Comparison of ENCODE assay signal across 8 cellular contexts in genomic region chr5:173963867-173964429, GRCh38. TPM values are rescaled to one million over a fixed set of nuclear protein-coding genes. Genes with fewer than 3 reads are reported as not detected.
DNase-seq lines count a peak whose midpoint lies in the region; FAIRE-seq and TF ChIP-seq lines count a peak whose summit lies in the region.

No MANE protein-coding gene starts in this region.

- H4K20me1 ChIP-seq in keratinocyte (ENCODE audit: control insufficient read depth, extremely low read depth, insufficient read depth, low read length), result no peaks in the 10 kb centered on the region

- H3K4me2 ChIP-seq in keratinocyte (ENCODE audit: control insufficient read depth, extremely low read depth, insufficient read depth, low read depth, low read length), result peak overlapping the region; percentile 89

- H3K79me2 ChIP-seq in keratinocyte (ENCODE audit: control insufficient read depth, insufficient read depth, low read length), result no peaks in the 10 kb centered on the region

- H3K9me3 ChIP-seq in keratinocyte (ENCODE audit: control insufficient read depth, low read depth, low read length), result no peaks in the 10 kb centered on the region

- H3K9me1 ChIP-seq in keratinocyte (ENCODE audit: control insufficient read depth, extremely low read depth, insufficient read depth, low read length), result no peaks in the 10 kb centered on the region

- dilution Hi-C loops in keratinocyte (cut with MboI; ENCODE audit: extremely low pct_ligation_motif_present, low sequenced_read_pairs), result no loop called here

- no peaks in the 10 kb centered on the region for H3K36me3 ChIP-seq in keratinocyte (ENCODE audit: control insufficient read depth in 2 of 2, extremely low read depth in 1 of 2, insufficient read depth in 2 of 2, low read length in 2 of 2)

- peak; percentile 44 for FAIRE-seq in keratinocyte (lab: Jason Lieb, UNC)

- peak overlapping the region; percentile 51 for H3K4me3 ChIP-seq in AG10803 (ENCODE audit: low read length)
- peak overlapping the region; percentile 29 to 73 (median 59) for H3K4me3 ChIP-seq in keratinocyte (ENCODE audit: control insufficient read depth in 2 of 3, extremely low read depth in 1 of 3, insufficient read depth in 2 of 3, low read depth in 1 of 3, low read length in 3 of 3)

- peaks cover 9% of the 10 kb centered on the region for H3K4me1 ChIP-seq in keratinocyte (ENCODE audit: control insufficient read depth, extremely low read depth, insufficient read depth, low read length)

- no peaks in the 10 kb centered on the region for H3K27me3 ChIP-seq in keratinocyte (ENCODE audit: control insufficient read depth, extremely low read depth, insufficient read depth, low read length)

- DNase-seq in AG10803 (ENCODE audit: low read depth) (peak; percentile 18), M059J (ENCODE audit: low read depth) (peak; percentile 50), keratinocyte (ENCODE audit: low read depth, low spot score) (no peak), GM10266 (ENCODE audit: extremely low spot score) (no peak), cerebellar nuclear complex (lab: John Stamatoyannopoulos, UW) (no peak), HK-2 (ENCODE audit: unreplicated experiment) (no peak), GM20000 (ENCODE audit: low spot score) (no peak)

- H3K27ac ChIP-seq in angular gyrus (ENCODE audit: low read depth, low read length) (peak overlapping the region; percentile 74), keratinocyte (ENCODE audit: control insufficient read depth, insufficient read depth, low read length) (peak overlapping the region; percentile 62)

- H2AFZ ChIP-seq in keratinocyte (ENCODE audit: control insufficient read depth, low read length), result peak overlapping the region; percentile 82

- no peak for TF ChIP-seq CTCF in AG10803 (conservative IDR thresholded peaks at IDR 0.05; ENCODE audit: low read length)
- no peak for TF ChIP-seq CTCF in keratinocyte (optimal IDR thresholded peaks at IDR 0.05 in 1 of 3, IDR thresholded peaks at IDR 0.05 in 1 of 3, conservative IDR thresholded peaks at IDR 0.05 in 1 of 3; ENCODE audit: extremely low read depth in 1 of 3, insufficient read depth in 2 of 3, low read length in 3 of 3)
- no peak for TF ChIP-seq CTCF in GM10266 (IDR thresholded peaks at IDR 0.05; ENCODE audit: control insufficient read depth, insufficient read depth, low read depth, missing control alignments)
- no peak for TF ChIP-seq CTCF in GM20000 (IDR thresholded peaks at IDR 0.05; ENCODE audit: extremely low read depth, missing control alignments)

- peak overlapping the region; percentile 67 for H3K9ac ChIP-seq in keratinocyte (ENCODE audit: control insufficient read depth, extremely low read depth, insufficient read depth, low read length)

RNA-seq across cellular contexts. Expression of gene C5orf47, which starts 25.0 kb away (rescaled TPM):
- total RNA-seq in M059J (2014; rRNA removed; shearing (Covaris generic)), result not detected in 2 replicates
- 0.03 TPM in 1 of 3 replicates, not detected in the others for polyA plus RNA-seq in keratinocyte
- polyA plus RNA-seq in keratinocyte (2011; ENCODE audit: low read depth), result not detected
- polyA plus RNA-seq in keratinocyte (2011; cell fraction: cytosol; rRNA removed), result not detected in 2 replicates
- 0.05 TPM in 1 of 2 replicates, not detected in the other for polyA plus RNA-seq in keratinocyte (2011; cell fraction: nucleus; rRNA removed)
- polyA plus RNA-seq in keratinocyte (2012; ENCODE audit: low replicate concordance), result not detected in 2 replicates
- not detected in 3 replicates for polyA minus RNA-seq in keratinocyte
- polyA minus RNA-seq in keratinocyte (2011; cell fraction: cytosol; rRNA and poly(A)+ RNA removed), result not detected
- polyA minus RNA-seq in keratinocyte (2011; cell fraction: nucleus; rRNA and poly(A)+ RNA removed), result not detected in 2 replicates

Comparison
In these comparisons a context has a peak if more than half of its experiments do, and no peak if none do; other contexts are left out.
1. DNase-seq: peak in AG10803 (single experiment) and M059J (single experiment); none in keratinocyte (single experiment), GM10266 (single experiment), cerebellar nuclear complex (0 of 2), HK-2 (single experiment) and GM20000 (single experiment).